ENCODE assay signal across 19 cellular contexts in genomic region chr19:5070922-5071321, GRCh38.
"Had no signal": no experiment of that assay in that cellular context is flagged by ENCODE, and none has a peak within 500 bp of the region (broad histone marks: within the 10 kb centered on the region; RNA-seq: fewer than 3 reads in every experiment).

No MANE protein-coding gene starts in this region.

- FAIRE-seq: endometrium, frontal cortex, kidney had no signal

- H3K36me3 Mint-ChIP-seq: type B pancreatic cell had no signal

- H3K9me3 Mint-ChIP-seq: activated T-helper 17 cell treated with anti-CD3 and anti-CD28 coated beads, Interleukin-2, amount 50 U/mL, for 72 hours; brain; stimulated activated naive CD8-positive, alpha-beta T cell treated with anti-CD3 and anti-CD28 coated beads, Interleukin-15, amount 100 ng/mL, for 72 hours; T-helper 1 cell treated with Interleukin-12 subunit alpha and Interleukin-12 subunit beta and Interleukin-4 antibody, amounts not matched to agents 30 μg/mL and 1 μg/mL, for 36 hours; type B pancreatic cell had no signal

- H3K4me1 Mint-ChIP-seq: activated T-helper 17 cell treated with anti-CD3 and anti-CD28 coated beads, Interleukin-2, amount 50 U/mL, for 72 hours had no signal

- H3K4me3 Mint-ChIP-seq: activated T-helper 17 cell treated with anti-CD3 and anti-CD28 coated beads, Interleukin-2, amount 50 U/mL, for 72 hours; brain; stimulated activated naive CD8-positive, alpha-beta T cell treated with anti-CD3 and anti-CD28 coated beads, Interleukin-15, amount 100 ng/mL, for 72 hours; T-helper 1 cell treated with Interleukin-12 subunit alpha and Interleukin-12 subunit beta and Interleukin-4 antibody, amounts not matched to agents 30 μg/mL and 1 μg/mL, for 36 hours; type B pancreatic cell had no signal

- H3K9ac ChIP-seq: parathyroid adenoma had no signal

- H3K27ac ChIP-seq: colonic mucosa, left lung, neutrophil, parathyroid adenoma had no signal

- H3K27me3 ChIP-seq: colonic mucosa, left lung, neutrophil had no signal

- H3K36me3 ChIP-seq: colonic mucosa had no signal

- ATAC-seq: activated T-helper 17 cell treated with anti-CD3 and anti-CD28 coated beads, Interleukin-2, amount 50 U/mL, for 72 hours; left lung; stimulated activated naive CD8-positive, alpha-beta T cell treated with anti-CD3 and anti-CD28 coated beads, Interleukin-15, amount 100 ng/mL, for 72 hours had no signal

- H3K27me3 Mint-ChIP-seq: activated T-helper 17 cell treated with anti-CD3 and anti-CD28 coated beads, Interleukin-2, amount 50 U/mL, for 72 hours; brain; stimulated activated naive CD8-positive, alpha-beta T cell treated with anti-CD3 and anti-CD28 coated beads, Interleukin-15, amount 100 ng/mL, for 72 hours; type B pancreatic cell had no signal

- H3K9me3 ChIP-seq: colonic mucosa, left lung, neutrophil had no signal

- H3K27ac Mint-ChIP-seq: activated T-helper 17 cell treated with anti-CD3 and anti-CD28 coated beads, Interleukin-2, amount 50 U/mL, for 72 hours; stimulated activated naive CD8-positive, alpha-beta T cell treated with anti-CD3 and anti-CD28 coated beads, Interleukin-15, amount 100 ng/mL, for 72 hours; T-helper 1 cell treated with Interleukin-12 subunit alpha and Interleukin-12 subunit beta and Interleukin-4 antibody, amounts not matched to agents 30 μg/mL and 1 μg/mL, for 36 hours; type B pancreatic cell had no signal

- H2AFZ ChIP-seq: parathyroid adenoma had no signal

- H3K4me3 ChIP-seq: colonic mucosa, left lung, skin epidermis had no signal

- DNase-seq: activated CD4-positive, alpha-beta T cell treated with anti-CD3 and anti-CD28 coated beads, Interleukin-2, amount 50 U/mL, for 1 hour; activated CD4-positive, CD25-positive, alpha-beta regulatory T cell treated with anti-CD3 and anti-CD28 coated beads, Interleukin-2, amount 50 U/mL, for 72 hours; activated naive CD4-positive, alpha-beta T cell; activated T-cell treated with anti-CD3 and anti-CD28 coated beads for 4 hours; caudate nucleus; colonic mucosa; kidney; left lung; midbrain; stimulated activated naive CD8-positive, alpha-beta T cell treated with anti-CD3 and anti-CD28 coated beads, Interleukin-15, amount 100 ng/mL, for 72 hours had no signal

- H3K4me1 ChIP-seq: colonic mucosa, parathyroid adenoma had no signal
